8 cellular contexts compared by ENCODE assay signal in the genomic region with DNA sequence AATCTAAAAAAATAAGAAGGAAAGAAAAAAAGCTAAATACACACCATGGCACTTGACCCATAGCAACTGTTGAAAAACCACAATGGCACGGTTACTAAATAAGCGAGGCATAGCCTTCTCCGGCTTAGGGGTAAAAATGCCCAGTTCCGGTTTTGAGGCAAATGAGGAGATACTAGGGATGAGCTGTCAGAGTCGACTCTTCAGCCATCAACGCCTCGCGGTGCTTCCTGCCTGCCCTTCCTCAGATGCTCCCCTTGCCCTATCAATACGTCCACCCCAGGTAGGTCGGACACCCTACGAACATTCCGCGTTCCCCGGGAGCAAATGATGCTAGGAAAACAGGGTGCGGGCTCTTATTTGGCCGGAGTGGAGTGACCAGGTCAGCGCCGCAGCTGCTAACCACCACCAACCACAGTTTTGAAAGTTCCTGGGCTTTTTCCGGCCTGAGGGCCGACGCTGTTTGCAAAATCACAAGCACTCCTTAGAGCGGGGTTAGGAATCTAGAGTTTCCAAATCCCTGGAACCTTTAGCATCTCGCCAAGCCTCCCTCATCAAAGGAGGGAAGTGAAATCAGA. TPM values are rescaled to one million over a fixed set of nuclear protein-coding genes. Genes with fewer than 3 reads are reported as not detected.
DNase-seq lines count a peak whose midpoint lies in the region; ATAC-seq, FAIRE-seq and TF ChIP-seq lines count a peak whose summit lies in the region.

No MANE protein-coding gene starts in this region.

- H3K9me2 ChIP-seq in OCI-LY1 (ENCODE audit: low read depth, low read length), result no peaks in the 10 kb centered on the region

- H3K36me3 ChIP-seq in BLaER1, result peaks cover 44% of the 10 kb centered on the region
- peaks cover 46% of the 10 kb centered on the region for H3K36me3 ChIP-seq in OCI-LY1 (ENCODE audit: insufficient read depth, low read length)
- peaks cover 26% of the 10 kb centered on the region for H3K36me3 ChIP-seq in astrocyte (ENCODE audit: insufficient read depth, low read length)
- peaks cover 33% of the 10 kb centered on the region for H3K36me3 ChIP-seq in iPS-18a (ENCODE audit: control insufficient read depth, low read depth, low read length)
- peaks cover 41% of the 10 kb centered on the region for H3K36me3 ChIP-seq in skeletal muscle satellite cell (ENCODE audit: insufficient read depth, low read length)

- peak overlapping the region; percentile 94 for H3K27ac Mint-ChIP-seq in astrocyte (ENCODE audit: unreplicated experiment)

- H3K4me2 ChIP-seq in BLaER1 (peak overlapping the region; percentile 91), OCI-LY1 (ENCODE audit: low read length) (peak overlapping the region; percentile 76), astrocyte (ENCODE audit: low read length) (peak overlapping the region; percentile 86), skeletal muscle satellite cell (ENCODE audit: low read length) (peak overlapping the region; percentile 92)

- H3K4me3 Mint-ChIP-seq in astrocyte (ENCODE audit: unreplicated experiment), result peak overlapping the region; percentile 96

- no peak for FAIRE-seq in astrocyte (lab: Jason Lieb, UNC)

- H3F3A ChIP-seq in OCI-LY1 (ENCODE audit: insufficient read depth, low read length), result no peaks in the 10 kb centered on the region

- TF ChIP-seq CTCF in OCI-LY1 (IDR thresholded peaks at IDR 0.05; ENCODE audit: low read length) (no peak), astrocyte (IDR thresholded peaks at IDR 0.05; ENCODE audit: insufficient read depth, low read depth, low read length) (no peak)

- H3K27me3 ChIP-seq in BLaER1 (no peaks in the 10 kb centered on the region), OCI-LY1 (ENCODE audit: insufficient read depth, low read length) (no peaks in the 10 kb centered on the region), astrocyte (ENCODE audit: insufficient read depth, low read length) (no peaks in the 10 kb centered on the region), iPS-18a (ENCODE audit: control insufficient read depth, insufficient read depth, low read length) (no peaks in the 10 kb centered on the region), skeletal muscle satellite cell (ENCODE audit: control insufficient read depth, insufficient read depth, low read length) (no peaks in the 10 kb centered on the region)

- H3K9me3 Mint-ChIP-seq in astrocyte (ENCODE audit: unreplicated experiment), result no peaks in the 10 kb centered on the region

- DNase-seq in GM19238 (ENCODE audit: insufficient read length, low spot score) (peak; percentile 19), astrocyte (ENCODE audit: low read depth) (peak; percentile 51), NCI-H2107 (lab: John Stamatoyannopoulos, UW) (no peak)

- H3K36me3 Mint-ChIP-seq in astrocyte (ENCODE audit: low read depth, unreplicated experiment), result peaks cover 9% of the 10 kb centered on the region

- peak overlapping the region; percentile 97 for H3K27ac ChIP-seq in BLaER1
- peak overlapping the region; percentile 58 for H3K27ac ChIP-seq in OCI-LY1 (ENCODE audit: low read depth, low read length, poor library complexity, severe bottlenecking)
- H3K27ac ChIP-seq in astrocyte (ENCODE audit: low read depth, low read length), result peak overlapping the region; percentile 83
- no peak overlapping the region for H3K27ac ChIP-seq in iPS-18a (ENCODE audit: low read length)

- no peak for ATAC-seq in HG03442 (IDR thresholded peaks at IDR 0.05; ENCODE audit: unreplicated experiment)

- H2AFZ ChIP-seq in OCI-LY1 (ENCODE audit: low read length) (no peak overlapping the region), astrocyte (ENCODE audit: low read depth, low read length) (no peak overlapping the region)

- H3K9ac ChIP-seq in BLaER1 (peak overlapping the region; percentile 96), OCI-LY1 (ENCODE audit: low read length) (peak overlapping the region; percentile 94), astrocyte (ENCODE audit: low read length) (peak overlapping the region; percentile 90), iPS-18a (ENCODE audit: low read length) (peak overlapping the region; percentile 75), skeletal muscle satellite cell (ENCODE audit: low read depth, low read length) (peak overlapping the region; percentile 97)

- peak overlapping the region; percentile 96 for H3K4me3 ChIP-seq in BLaER1
- peak overlapping the region; percentile 98 for H3K4me3 ChIP-seq in OCI-LY1 (ENCODE audit: low read depth, low read length, poor library complexity, severe bottlenecking)
- peak overlapping the region; percentile 81 for H3K4me3 ChIP-seq in astrocyte (ENCODE audit: insufficient read depth, low read depth, low read length)
- peak overlapping the region; percentile 94 for H3K4me3 ChIP-seq in iPS-18a (ENCODE audit: low read length)
- H3K4me3 ChIP-seq in skeletal muscle satellite cell (ENCODE audit: low read length), result peak overlapping the region; percentile 75

- no peaks in the 10 kb centered on the region for H3K27me3 Mint-ChIP-seq in astrocyte (ENCODE audit: low read depth, unreplicated experiment)

- peaks cover 57% of the 10 kb centered on the region for H4K20me1 ChIP-seq in BLaER1
- 0 out of 2 replicates have a peak, but pooled peaks cover 3% of the 10 kb centered on the region for H4K20me1 ChIP-seq in OCI-LY1 (ENCODE audit: insufficient read depth, low read length)
- peaks cover 66% of the 10 kb centered on the region for H4K20me1 ChIP-seq in astrocyte (ENCODE audit: insufficient read depth, low read length)

- peaks cover 46% of the 10 kb centered on the region for H3K4me1 ChIP-seq in BLaER1
- peaks cover 53% of the 10 kb centered on the region for H3K4me1 ChIP-seq in OCI-LY1 (ENCODE audit: insufficient read depth, low read length, severe bottlenecking)
- peaks cover 9% of the 10 kb centered on the region for H3K4me1 ChIP-seq in astrocyte (ENCODE audit: insufficient read depth, low read length)
- no peaks in the 10 kb centered on the region for H3K4me1 ChIP-seq in iPS-18a (ENCODE audit: control insufficient read depth, low read depth, low read length)
- H3K4me1 ChIP-seq in skeletal muscle satellite cell (ENCODE audit: control insufficient read depth, insufficient read depth, low read length), result peaks cover 9% of the 10 kb centered on the region

- H3K79me2 ChIP-seq in OCI-LY1 (ENCODE audit: insufficient read depth, low read length) (peaks cover 42% of the 10 kb centered on the region), astrocyte (ENCODE audit: insufficient read depth, low read length) (peaks cover 84% of the 10 kb centered on the region)

- peaks cover 27% of the 10 kb centered on the region for H3K4me1 Mint-ChIP-seq in astrocyte (ENCODE audit: low read depth, unreplicated experiment)

- no peaks in the 10 kb centered on the region for H3K9me3 ChIP-seq in BLaER1
- no peaks in the 10 kb centered on the region for H3K9me3 ChIP-seq in OCI-LY1 (ENCODE audit: low read length)
- H3K9me3 ChIP-seq in astrocyte (ENCODE audit: insufficient read depth, low read depth, low read length), result no peaks in the 10 kb centered on the region
- H3K9me3 ChIP-seq in iPS-18a (ENCODE audit: control insufficient read depth, low read depth, low read length), result no peaks in the 10 kb centered on the region
- no peaks in the 10 kb centered on the region for H3K9me3 ChIP-seq in skeletal muscle satellite cell (replicated peaks; ENCODE audit: low read length)

RNA-seq across cellular contexts. Expression of gene SRSF9, which starts 1.2 kb away (rescaled TPM):
- total RNA-seq in astrocyte, result 216 and 223 TPM in 2 replicates
- 148 and 158 TPM in 2 replicates for total RNA-seq in skeletal muscle satellite cell (2012; rRNA removed)

RNA-seq across cellular contexts. Expression of gene GATC, which starts 22.1 kb away (rescaled TPM):
- total RNA-seq in astrocyte, result 17.8 and 28.8 TPM in 2 replicates
- total RNA-seq in skeletal muscle satellite cell (2012; rRNA removed), result 17.7 and 21.0 TPM in 2 replicates

RNA-seq across cellular contexts. Expression of gene TRIAP1, which starts 22.2 kb away (rescaled TPM):
- 43.6 and 54.0 TPM in 2 replicates for total RNA-seq in astrocyte
- 32.4 and 37.4 TPM in 2 replicates for total RNA-seq in skeletal muscle satellite cell (2012; rRNA removed)

RNA-seq across cellular contexts. Expression of gene DYNLL1, which starts 27.6 kb away (rescaled TPM):
- total RNA-seq in astrocyte, result 490 and 500 TPM in 2 replicates
- 281 and 386 TPM in 2 replicates for total RNA-seq in skeletal muscle satellite cell (2012; rRNA removed)

RNA-seq across cellular contexts. Expression of gene COX6A1, which starts 30.4 kb away (rescaled TPM):
- total RNA-seq in astrocyte, result 388 and 394 TPM in 2 replicates
- 325 and 378 TPM in 2 replicates for total RNA-seq in skeletal muscle satellite cell (2012; rRNA removed)
